ENCODE assay signal across 8 cellular contexts in the genomic region with DNA sequence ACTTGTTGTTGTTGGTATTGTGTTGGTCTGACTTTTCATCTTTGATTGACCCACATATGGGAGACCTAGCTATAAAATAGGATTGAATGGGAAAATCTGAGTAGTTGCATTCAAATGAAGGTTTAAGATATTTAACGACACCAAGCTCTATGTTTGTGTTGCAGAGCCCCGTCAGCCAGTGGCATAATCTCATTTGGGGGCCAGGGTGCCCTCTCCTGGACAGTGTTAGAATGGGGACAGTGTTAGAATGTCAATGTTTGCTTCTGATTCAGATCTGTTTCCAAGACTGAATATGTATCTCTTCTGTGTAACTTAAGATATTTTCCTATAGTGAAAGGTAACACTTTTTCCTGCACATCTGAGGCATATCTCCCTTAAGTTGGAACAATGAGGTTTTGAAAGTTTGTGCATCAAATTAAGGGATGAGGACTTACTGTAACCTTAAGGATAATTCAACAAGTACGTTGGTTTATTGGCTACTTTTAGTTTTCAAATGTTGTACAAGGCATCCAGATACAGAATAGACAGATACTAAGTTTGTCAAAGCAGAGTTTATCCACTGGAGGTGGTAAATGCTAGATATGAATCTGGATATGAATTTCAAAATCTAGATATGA. TPM values are rescaled to one million over a fixed set of nuclear protein-coding genes. Genes with fewer than 3 reads are reported as not detected.
DNase-seq lines count a peak whose midpoint lies in the region; ATAC-seq lines count a peak whose summit lies in the region.

No MANE protein-coding gene starts in this region.

- CTCF ChIA-PET in activated naive CD4-positive, alpha-beta T cell treated with anti-CD3 and anti-CD28 coated beads, Interleukin-2, amount 10 ng/mL, durations not matched to agents 7 days and 5 days (lab: Charles Lee): interaction anchor here (0.6 to 10.4 kb wide), 6 partner anchors 15 to 355 kb away, joined by 3 to 124 read pairs (median 5); no protein-coding TSS in a partner anchor

- H3K27me3 Mint-ChIP-seq in activated naive CD4-positive, alpha-beta T cell treated with anti-CD3 and anti-CD28 coated beads, Interleukin-2, amount 10 ng/mL, durations not matched to agents 7 days and 5 days: no peaks in the 10 kb centered on the region

- ATAC-seq in HG03025 (IDR thresholded peaks at IDR 0.05; ENCODE audit: low FRiP score, unreplicated experiment): peak; percentile 59
- peak; percentile 83 for ATAC-seq in Right ventricle myocardium superior (ENCODE audit: poor library complexity)

- no peak overlapping the region for H3K4me3 Mint-ChIP-seq in activated naive CD4-positive, alpha-beta T cell treated with anti-CD3 and anti-CD28 coated beads, Interleukin-2, amount 10 ng/mL, durations not matched to agents 7 days and 5 days

- H3K36me3 Mint-ChIP-seq in activated naive CD4-positive, alpha-beta T cell treated with anti-CD3 and anti-CD28 coated beads, Interleukin-2, amount 10 ng/mL, durations not matched to agents 7 days and 5 days: no peaks in the 10 kb centered on the region

- intact Hi-C loops in Right ventricle myocardium superior (cut with DNase I): no loop called here

- H3K9me3 Mint-ChIP-seq in activated naive CD4-positive, alpha-beta T cell treated with anti-CD3 and anti-CD28 coated beads, Interleukin-2, amount 10 ng/mL, durations not matched to agents 7 days and 5 days: no peaks in the 10 kb centered on the region

- no peaks in the 10 kb centered on the region for H3K4me1 Mint-ChIP-seq in activated naive CD4-positive, alpha-beta T cell treated with anti-CD3 and anti-CD28 coated beads, Interleukin-2, amount 10 ng/mL, durations not matched to agents 7 days and 5 days

- peak; percentile 6 for DNase-seq in NK-92 treated with Interleukin-12 subunit alpha and Interleukin-12 subunit beta, amount 100 ng/mL, for 24 hours (lab: John Stamatoyannopoulos, UW)
- DNase-seq in NK-92 (lab: John Stamatoyannopoulos, UW; ENCODE audit: unreplicated experiment) (no peak), RPMI8226 (peak; percentile 43), Right ventricle myocardium superior (peak; percentile 67), putamen (ENCODE audit: low spot score) (peak; percentile 9), GF-D8 (lab: John Stamatoyannopoulos, UW) (no peak)
- DNase-seq in activated naive CD4-positive, alpha-beta T cell treated with anti-CD3 and anti-CD28 coated beads, Interleukin-2, amount 10 ng/mL, durations not matched to agents 7 days and 5 days: peak; percentile 64

- H3K27ac Mint-ChIP-seq in activated naive CD4-positive, alpha-beta T cell treated with anti-CD3 and anti-CD28 coated beads, Interleukin-2, amount 10 ng/mL, durations not matched to agents 7 days and 5 days: no peak overlapping the region

RNA-seq across cellular contexts. Expression of a gene that starts 5.3 kb away (rescaled TPM):
- total RNA-seq in Right ventricle myocardium superior: not detected

RNA-seq across cellular contexts. Expression of a gene that starts 41.8 kb away (rescaled TPM):
- not detected for total RNA-seq in Right ventricle myocardium superior

RNA-seq across cellular contexts. Expression of a gene that starts 54.1 kb away (rescaled TPM):
- total RNA-seq in Right ventricle myocardium superior: not detected

RNA-seq across cellular contexts. Expression of a gene that starts 57.3 kb away (rescaled TPM):
- total RNA-seq in Right ventricle myocardium superior: not detected

Comparison
In these comparisons a context has a peak if more than half of its experiments do, and no peak if none do; other contexts are left out.
1. DNase-seq: peak in NK-92 treated with Interleukin-12 subunit alpha and Interleukin-12 subunit beta, amount 100 ng/mL, for 24 hours (single experiment), RPMI8226 (single experiment), activated naive CD4-positive, alpha-beta T cell treated with anti-CD3 and anti-CD28 coated beads, Interleukin-2, amount 10 ng/mL, durations not matched to agents 7 days and 5 days (single experiment), Right ventricle myocardium superior (single experiment) and putamen (single experiment); none in NK-92 (single experiment) and GF-D8 (single experiment).